Comparison of ENCODE assay signal across 23 cellular contexts in genomic region chr1:160028426-160028825, GRCh38. TPM values are rescaled to one million over a fixed set of nuclear protein-coding genes. Genes with fewer than 3 reads are reported as not detected.
"Had no signal": no experiment of that assay in that cellular context is flagged by ENCODE, and none has a peak within 500 bp of the region (broad histone marks: within the 10 kb centered on the region; RNA-seq: fewer than 3 reads in every experiment).

No MANE protein-coding gene starts in this region.

- H3K4me2 ChIP-seq: SK-N-SH had no signal

- H3K9me3 Mint-ChIP-seq: activated CD4-positive, alpha-beta memory T cell treated with anti-CD3 and anti-CD28 coated beads for 36 hours; activated CD4-positive, alpha-beta T cell treated with anti-CD3 and anti-CD28 coated beads, Interleukin-2, amount 10 ng/mL, durations not matched to agents 7 days and 5 days; activated naive CD4-positive, alpha-beta T cell treated with anti-CD3 and anti-CD28 coated beads, Interleukin-2, amount 50 U/mL, for 24 hours; activated T-cell treated with anti-CD3 and anti-CD28 coated beads, Interleukin-2, amount 50 U/mL, for 72 hours; central memory CD8-positive, alpha-beta T cell had no signal

- H3K4me3 ChIP-seq: body of pancreas had no signal

- H3K27ac ChIP-seq: body of pancreas, VCaP had no signal

- H3K27me3 Mint-ChIP-seq: activated CD4-positive, alpha-beta memory T cell treated with anti-CD3 and anti-CD28 coated beads for 36 hours; activated CD4-positive, alpha-beta T cell treated with anti-CD3 and anti-CD28 coated beads, Interleukin-2, amount 10 ng/mL, durations not matched to agents 7 days and 5 days; activated naive CD4-positive, alpha-beta T cell treated with anti-CD3 and anti-CD28 coated beads, Interleukin-2, amount 50 U/mL, for 24 hours; central memory CD8-positive, alpha-beta T cell had no signal

- H3K4me3 Mint-ChIP-seq: activated CD4-positive, alpha-beta memory T cell treated with anti-CD3 and anti-CD28 coated beads for 36 hours; activated CD4-positive, alpha-beta T cell treated with anti-CD3 and anti-CD28 coated beads, Interleukin-2, amount 10 ng/mL, durations not matched to agents 7 days and 5 days; activated naive CD4-positive, alpha-beta T cell treated with anti-CD3 and anti-CD28 coated beads, Interleukin-2, amount 50 U/mL, for 24 hours; central memory CD8-positive, alpha-beta T cell had no signal

- DNase-seq: activated CD4-positive, alpha-beta memory T cell treated with anti-CD3 and anti-CD28 coated beads for 36 hours; activated CD4-positive, alpha-beta T cell treated with anti-CD3 and anti-CD28 coated beads, Interleukin-2, amount 10 ng/mL, durations not matched to agents 7 days and 5 days; activated CD4-positive, CD25-positive, alpha-beta regulatory T cell; activated naive CD4-positive, alpha-beta T cell; activated T-cell treated with anti-CD3 and anti-CD28 coated beads for 4 hours; activated T-cell treated with anti-CD3 and anti-CD28 coated beads, Interleukin-2, amount 50 U/mL, for 72 hours; aorta; body of pancreas; KG1; MM.1S; NCI-H1105; NCI-H1436; NCI-H1694 treated with DMSO at 0.1 percent for 48 hours; NCI-H2029 treated with DMSO at 0.1 percent for 48 hours; NCI-H524; SK-N-SH; T-helper 1 cell had no signal

- ATAC-seq: activated T-cell treated with anti-CD3 and anti-CD28 coated beads, Interleukin-2, amount 50 U/mL, for 72 hours; body of pancreas had no signal

- H3K9me2 ChIP-seq: SK-N-SH had no signal

- H3K27ac Mint-ChIP-seq: activated CD4-positive, alpha-beta memory T cell treated with anti-CD3 and anti-CD28 coated beads for 36 hours; activated CD4-positive, alpha-beta T cell treated with anti-CD3 and anti-CD28 coated beads, Interleukin-2, amount 10 ng/mL, durations not matched to agents 7 days and 5 days; activated T-cell treated with anti-CD3 and anti-CD28 coated beads, Interleukin-2, amount 50 U/mL, for 72 hours had no signal

- H3K27me3 ChIP-seq: body of pancreas had no signal

- H3K9me3 ChIP-seq: body of pancreas, SK-N-SH had no signal

RNA-seq across cellular contexts. Expression of gene KCNJ10, which starts 41.5 kb away (rescaled TPM):
- total RNA-seq: activated CD4-positive, alpha-beta memory T cell treated with anti-CD3 and anti-CD28 coated beads for 36 hours; activated CD4-positive, alpha-beta T cell treated with anti-CD3 and anti-CD28 coated beads, Interleukin-2, amount 10 ng/mL, durations not matched to agents 7 days and 5 days; activated CD8-positive, alpha-beta memory T cell treated with anti-CD3 and anti-CD28 coated beads for 36 hours; body of pancreas; T-helper 2 cell treated with Interferon-gamma antibody and Interleukin-4, amounts not matched to agents 100 ng/mL and 5 ng/mL, for 36 hours had no signal
- polyA plus RNA-seq: SK-N-SH had no signal

RNA-seq across cellular contexts. Expression of gene KCNJ9, which starts 52.9 kb away (rescaled TPM):
- total RNA-seq: activated CD4-positive, alpha-beta memory T cell treated with anti-CD3 and anti-CD28 coated beads for 36 hours; activated CD4-positive, alpha-beta T cell treated with anti-CD3 and anti-CD28 coated beads, Interleukin-2, amount 10 ng/mL, durations not matched to agents 7 days and 5 days; activated CD8-positive, alpha-beta memory T cell treated with anti-CD3 and anti-CD28 coated beads for 36 hours; aorta; body of pancreas; RPMI7951; T-helper 2 cell treated with Interferon-gamma antibody and Interleukin-4, amounts not matched to agents 100 ng/mL and 5 ng/mL, for 36 hours had no signal
- polyA plus RNA-seq: aorta had no signal
